8 cellular contexts compared by ENCODE assay signal in genomic region chr16:16202400-16203143, GRCh38. TPM values are rescaled to one million over a fixed set of nuclear protein-coding genes. Genes with fewer than 3 reads are reported as not detected.
DNase-seq lines count a peak whose midpoint lies in the region; TF ChIP-seq lines count a peak whose summit lies in the region.
"Not testable (repeated sequence)": the region's sequence is repeated elsewhere in the genome, so short reads cannot be mapped to it uniquely, and the experiment has no call there.

No MANE protein-coding gene starts in this region.

- not testable (repeated sequence) for H3K9me3 ChIP-seq in OCI-LY3 (ENCODE audit: insufficient read depth, low read length); smooth muscle cell (replicated peaks; ENCODE audit: low read depth)

- H3K79me2 ChIP-seq in OCI-LY3 (ENCODE audit: low read length); smooth muscle cell (ENCODE audit: low read depth): not testable (repeated sequence)

- H2AFZ ChIP-seq in OCI-LY3 (ENCODE audit: low read depth, low read length); smooth muscle cell (ENCODE audit: low read depth): not testable (repeated sequence)

- H3K27ac ChIP-seq in OCI-LY3 (ENCODE audit: low read length): peak overlapping the region; percentile 77
- not testable (repeated sequence) for H3K27ac ChIP-seq in smooth muscle cell (ENCODE audit: low read depth)

- DNase-seq in AG09309 (ENCODE audit: low read depth) (peak; percentile 7), NCI-H1092 (lab: John Stamatoyannopoulos, UW) (peak; percentile 66), cerebellar cortex (ENCODE audit: low spot score) (peak; percentile 47)
- DNase-seq in activated CD4-positive, alpha-beta T cell treated with anti-CD3 and anti-CD28 coated beads, Interleukin-2, amount 50 U/mL, for 1 hour: peak; percentile 8
- DNase-seq in kidney epithelial cell (ENCODE audit: low read depth); smooth muscle cell (lab: John Stamatoyannopoulos, UW; ENCODE audit: unreplicated experiment): not testable (repeated sequence)

- H3K27me3 ChIP-seq in OCI-LY3 (ENCODE audit: low read depth, low read length); kidney epithelial cell (ENCODE audit: control insufficient read depth, insufficient read depth, low read length); smooth muscle cell (ENCODE audit: low read depth): not testable (repeated sequence)

- TF ChIP-seq CTCF in AG09309 (IDR thresholded peaks at IDR 0.05; ENCODE audit: control insufficient read depth, insufficient read depth, low read depth, low read length, missing control alignments): peak; percentile 42
- peak; percentile 38 for TF ChIP-seq CTCF in GM12872 (IDR thresholded peaks at IDR 0.05; ENCODE audit: insufficient read depth, low read depth, low read length)
- TF ChIP-seq CTCF in OCI-LY3 (IDR thresholded peaks at IDR 0.05; ENCODE audit: low read depth, low read length): peak; percentile 32; the same call in 1 of the 2 replicates
- peak; percentile 18 for TF ChIP-seq CTCF in kidney epithelial cell (IDR thresholded peaks at IDR 0.05; ENCODE audit: insufficient read depth, low read length, poor library complexity, severe bottlenecking)
- peak; percentile 18 for TF ChIP-seq CTCF in smooth muscle cell (IDR thresholded peaks at IDR 0.05; ENCODE audit: borderline replicate concordance, insufficient read depth, poor library complexity, severe bottlenecking)

- not testable (repeated sequence) for H3K4me2 ChIP-seq in OCI-LY3 (ENCODE audit: low read length); smooth muscle cell

- H4K20me1 ChIP-seq in OCI-LY3 (ENCODE audit: insufficient read depth, low read length); smooth muscle cell (ENCODE audit: low read depth): not testable (repeated sequence)

- H3K9ac ChIP-seq in OCI-LY3 (ENCODE audit: low read length); smooth muscle cell (ENCODE audit: low read depth): not testable (repeated sequence)

- WGBS in smooth muscle cell (ENCODE audit: low lambda C conversion rate): 36% methylated on average over 4 of the region's 4 CpGs

- not testable (repeated sequence) for H3K4me3 ChIP-seq in AG09309 (ENCODE audit: control insufficient read depth, low read depth, low read length); OCI-LY3 (ENCODE audit: low read length); kidney epithelial cell (ENCODE audit: low read depth, low read length); smooth muscle cell

- H3F3A ChIP-seq in smooth muscle cell (ENCODE audit: low read depth): not testable (repeated sequence)

- peaks cover 44% of the 10 kb centered on the region for H3K4me1 ChIP-seq in OCI-LY3 (ENCODE audit: low read length)
- H3K4me1 ChIP-seq in smooth muscle cell (ENCODE audit: low read depth): not testable (repeated sequence)

- H3K36me3 ChIP-seq in OCI-LY3 (replicated peaks; ENCODE audit: low read depth, low read length); kidney epithelial cell (ENCODE audit: control insufficient read depth, insufficient read depth, low read length); smooth muscle cell (ENCODE audit: low read depth): not testable (repeated sequence)

RNA-seq across cellular contexts. Expression of gene ABCC6, which starts 20.7 kb away (rescaled TPM):
- 1.4 and 1.5 TPM in 2 replicates for total RNA-seq in kidney epithelial cell
- total RNA-seq in smooth muscle cell: 0.94 and 2.2 TPM in 2 replicates
- polyA plus RNA-seq in smooth muscle cell: 0.98 and 1.9 TPM in 2 replicates

RNA-seq across cellular contexts. Expression of gene NOMO3, which starts 29.8 kb away (rescaled TPM):
- total RNA-seq in kidney epithelial cell (46.6 and 62.2 TPM in 2 replicates), smooth muscle cell (6.9 and 18.5 TPM in 2 replicates)
- 7.6 and 9.8 TPM in 2 replicates for polyA plus RNA-seq in smooth muscle cell
